Comparison of ENCODE assay signal across 26 cellular contexts in genomic region chr9:13220837-13221236, GRCh38. TPM values are rescaled to one million over a fixed set of nuclear protein-coding genes. Genes with fewer than 3 reads are reported as not detected.
"Had no signal": no experiment of that assay in that cellular context is flagged by ENCODE, and none has a peak within 500 bp of the region (broad histone marks: within the 10 kb centered on the region; RNA-seq: fewer than 3 reads in every experiment).

No MANE protein-coding gene starts in this region.

- H3K9me3 ChIP-seq: colonic mucosa, esophagus squamous epithelium, gastrocnemius medialis, heart right ventricle, left lung, lower lobe of right lung had no signal

- H3K4me3 ChIP-seq: colonic mucosa, esophagus squamous epithelium, gastrocnemius medialis, heart right ventricle, left lung, lower lobe of right lung had no signal

- H3K27me3 ChIP-seq: colonic mucosa, esophagus squamous epithelium, gastrocnemius medialis, heart right ventricle, left lung had no signal

- ATAC-seq: effector memory CD8-positive, alpha-beta T cell; esophagus mucosa; gastrocnemius medialis; heart right ventricle; left cardiac atrium; left lung; left ventricle myocardium superior; lower lobe of right lung; naive thymus-derived CD4-positive, alpha-beta T cell had no signal

- H3K36me3 ChIP-seq: colonic mucosa, esophagus squamous epithelium had no signal

- FAIRE-seq: endometrium, islet of Langerhans, keratinocyte had no signal

- H3K4me1 ChIP-seq: colonic mucosa, esophagus squamous epithelium, gastrocnemius medialis, heart right ventricle, left lung, lower lobe of right lung had no signal

- DNase-seq: colonic mucosa; cortex of kidney; effector CD8-positive, alpha-beta T cell; effector memory CD8-positive, alpha-beta T cell; endodermal cell; erythroblast; esophagus squamous epithelium; foreskin fibroblast; foreskin melanocyte; gastrocnemius medialis; glutamatergic neuron; head of caudate nucleus; heart right ventricle; hippocampal formation; left cardiac atrium; left lung; left ventricle myocardium superior; lower lobe of right lung; mesenchymal stem cell; midbrain; naive thymus-derived CD4-positive, alpha-beta T cell had no signal

- H3K27ac ChIP-seq: colonic mucosa, epithelial cell of prostate, esophagus squamous epithelium, gastrocnemius medialis, heart right ventricle, left lung, lower lobe of right lung had no signal

RNA-seq across cellular contexts. Expression of gene MPDZ, which starts 58.7 kb away (rescaled TPM):
- polyA plus RNA-seq: naive thymus-derived CD4-positive, alpha-beta T cell had no signal
